1 cellular context compared by ENCODE assay signal in genomic region chr22:49091451-49091850, GRCh38.
TF ChIP-seq lines count a peak whose summit lies in the region.

No MANE protein-coding gene starts in this region.

TF ChIP-seq in H1, 55 proteins besides CTCF, POLR2A, EP300 and RAD21:
- TF ChIP-seq E2F6 (IDR thresholded peaks at IDR 0.05) (no peak), SP1 (IDR thresholded peaks at IDR 0.05; ENCODE audit: low read depth, low read length) (no peak), KDM1A (IDR thresholded peaks at IDR 0.05; ENCODE audit: borderline replicate concordance, low read length) (no peak), ATF3 (IDR thresholded peaks at IDR 0.05; ENCODE audit: insufficient read depth, low read depth, low read length) (no peak), MAFK (IDR thresholded peaks at IDR 0.05; ENCODE audit: low read depth, low read length) (no peak), SRF (IDR thresholded peaks at IDR 0.05; ENCODE audit: low read depth, low read length) (no peak), POU5F1 (IDR thresholded peaks at IDR 0.05; ENCODE audit: low read depth, low read length) (no peak), ZNF274 (IDR thresholded peaks at IDR 0.05; ENCODE audit: borderline replicate concordance, extremely low read depth, low read length) (no peak), HDAC2 (IDR thresholded peaks at IDR 0.05; ENCODE audit: borderline replicate concordance in 1 of 2, low read depth in 2 of 2, low read length in 2 of 2) (no peak), SIX5 (IDR thresholded peaks at IDR 0.05; ENCODE audit: low read depth, low read length) (no peak), USF2 (IDR thresholded peaks at IDR 0.05; ENCODE audit: low read length) (no peak), TBP (IDR thresholded peaks at IDR 0.05; ENCODE audit: low read depth, low read length) (no peak), POLR2AphosphoS5 (IDR thresholded peaks at IDR 0.05; ENCODE audit: low read depth, low read length) (no peak), YY1 (IDR thresholded peaks at IDR 0.05; ENCODE audit: low read depth, low read length) (no peak), NRF1 (IDR thresholded peaks at IDR 0.05; ENCODE audit: low read depth, low read length) (no peak), CBX8 (IDR thresholded peaks at IDR 0.05; ENCODE audit: borderline replicate concordance, low read depth, low read length) (no peak), KDM5A (IDR thresholded peaks at IDR 0.05; ENCODE audit: low read length) (no peak), CBX5 (IDR thresholded peaks at IDR 0.05; ENCODE audit: low read depth, low read length) (no peak), RFX5 (IDR thresholded peaks at IDR 0.05; ENCODE audit: borderline replicate concordance, low read depth, low read length) (no peak), BRCA1 (IDR thresholded peaks at IDR 0.05; ENCODE audit: low read depth, low read length) (no peak)
